8 cellular contexts compared by ENCODE assay signal in genomic region chr19:5978606-5979552, GRCh38.
A peak's percentile ranks its signal among the peaks of the same experiment; 100 is the strongest.
DNase-seq lines count a peak whose midpoint lies in the region; ATAC-seq and TF ChIP-seq lines count a peak whose summit lies in the region.

No MANE protein-coding gene starts in this region.

- no peak for ATAC-seq in GM21737 (IDR thresholded peaks at IDR 0.05; ENCODE audit: unreplicated experiment)
- ATAC-seq in HG03025 (IDR thresholded peaks at IDR 0.05; ENCODE audit: low FRiP score, unreplicated experiment), result no peak

- peaks cover 56% of the 10 kb centered on the region for H3K4me1 Mint-ChIP-seq in nephron progenitor cell

- no peak for TF ChIP-seq CTCF in nephron progenitor cell (IDR thresholded peaks at IDR 0.05)

- H3K4me3 Mint-ChIP-seq in nephron progenitor cell, result peak overlapping the region; percentile 99

- H3K4me2 ChIP-seq in BLaER1, result peak overlapping the region; percentile 93

- peak overlapping the region; percentile 98 for H3K9ac ChIP-seq in BLaER1

- H3K27ac ChIP-seq in BLaER1, result peak overlapping the region; percentile 96
- H3K27ac ChIP-seq in effector memory CD4-positive, alpha-beta T cell (ENCODE audit: insufficient read depth, low read length, poor library complexity, severe bottlenecking), result peak overlapping the region; percentile 87

- no peak overlapping the region for H3K27ac Mint-ChIP-seq in nephron progenitor cell

- H3K9me3 ChIP-seq in BLaER1, result no peaks in the 10 kb centered on the region
- H3K9me3 ChIP-seq in effector memory CD4-positive, alpha-beta T cell (ENCODE audit: control insufficient read depth, low read length), result no peaks in the 10 kb centered on the region

- no peaks in the 10 kb centered on the region for H3K27me3 ChIP-seq in BLaER1
- no peaks in the 10 kb centered on the region for H3K27me3 ChIP-seq in effector memory CD4-positive, alpha-beta T cell (replicated peaks; ENCODE audit: control insufficient read depth, insufficient read depth, low read length, poor library complexity, severe bottlenecking)

- H4K20me1 ChIP-seq in BLaER1, result peaks cover 38% of the 10 kb centered on the region

- H3K9me3 Mint-ChIP-seq in nephron progenitor cell, result peaks cover 4% of the 10 kb centered on the region

- H3K36me3 ChIP-seq in BLaER1, result peaks cover 36% of the 10 kb centered on the region
- H3K36me3 ChIP-seq in effector memory CD4-positive, alpha-beta T cell (ENCODE audit: control insufficient read depth, insufficient read depth, low read length), result peaks cover 9% of the 10 kb centered on the region

- H3K4me3 ChIP-seq in BLaER1, result peak overlapping the region; percentile 100
- H3K4me3 ChIP-seq in effector memory CD4-positive, alpha-beta T cell (ENCODE audit: insufficient read depth, low read depth, low read length, poor library complexity, severe bottlenecking), result peak overlapping the region; percentile 95

- DNase-seq in NCI-H69 (lab: John Stamatoyannopoulos, UW) (peak; percentile 51), nephron progenitor cell (no peak), Ammon's horn (ENCODE audit: low spot score) (no peak), NCI-H345 (lab: John Stamatoyannopoulos, UW) (no peak)
- no peak for DNase-seq in effector memory CD4-positive, alpha-beta T cell

- H3K27me3 Mint-ChIP-seq in nephron progenitor cell (ENCODE audit: low read depth, poor library complexity), result peaks cover 2% of the 10 kb centered on the region

- peaks cover 69% of the 10 kb centered on the region for H3K4me1 ChIP-seq in BLaER1
- peaks cover 28% of the 10 kb centered on the region for H3K4me1 ChIP-seq in effector memory CD4-positive, alpha-beta T cell (ENCODE audit: control insufficient read depth, insufficient read depth, low read length, poor library complexity, severe bottlenecking)

- H3K36me3 Mint-ChIP-seq in nephron progenitor cell (ENCODE audit: low read depth), result peaks cover 10% of the 10 kb centered on the region
